In the genomic region with DNA sequence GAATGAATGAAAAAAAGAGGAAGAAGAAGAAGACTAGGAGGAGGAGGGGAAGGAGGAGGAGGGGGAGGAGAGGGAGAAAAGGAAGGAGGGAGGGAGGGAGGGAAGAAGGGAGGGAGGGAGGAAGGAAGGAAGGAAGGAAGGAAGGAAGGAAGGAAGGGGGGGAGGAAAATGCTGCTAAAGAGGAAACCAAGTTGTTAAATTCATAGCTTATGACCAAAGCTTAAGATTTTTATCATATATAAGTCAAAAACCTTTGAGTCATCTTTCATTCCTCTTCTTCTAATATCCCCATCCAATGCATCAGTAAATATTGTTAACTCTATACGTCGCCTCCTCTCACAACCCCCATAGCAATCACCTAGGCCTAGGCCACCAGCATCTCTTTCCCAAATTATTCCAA, we compare ENCODE assay signal across 29 cellular contexts.
"Had no signal": no experiment of that assay in that cellular context is flagged by ENCODE, and none has a peak within 500 bp of the region (broad histone marks: within the 10 kb centered on the region; RNA-seq: fewer than 3 reads in every experiment).

No MANE protein-coding gene starts in this region.

- H3K27me3 ChIP-seq: stomach, suprapubic skin, testis, thyroid gland, tibial artery, tibial nerve, transverse colon, upper lobe of left lung, upper lobe of right lung, uterus, vagina had no signal

- H3K27me3 Mint-ChIP-seq: stimulated activated memory B cell treated with anti-CD40 and anti-IgM and Interleukin-4, amounts not matched to agents 10 μg/mL and 1 μg/mL and 100 μg/mL, for 72 hours; stimulated activated naive B cell treated with anti-CD40 and anti-IgM and Interleukin-4, amounts not matched to agents 10 μg/mL and 1 μg/mL and 100 μg/mL, for 72 hours; stimulated activated naive CD8-positive, alpha-beta T cell treated with anti-CD3 and anti-CD28 coated beads, Interleukin-15, amount 100 ng/mL, for 72 hours; stimulated activated naive CD8-positive, alpha-beta T cell treated with anti-CD3 and anti-CD28 coated beads, Interleukin-15, Interleukin-2, amounts not matched to agents 100 ng/mL and 50 ng/mL, for 24 hours had no signal

- ATAC-seq: stimulated activated effector memory CD8-positive, alpha-beta T cell treated with anti-CD3 and anti-CD28 coated beads, Interleukin-12 subunit alpha, Interleukin-12 subunit beta, amount 100 ng/mL, for 72 hours; stimulated activated memory B cell treated with anti-CD40 and anti-IgM and Interleukin-4, amounts not matched to agents 10 μg/mL and 1 μg/mL and 100 μg/mL, for 72 hours; stimulated activated naive B cell treated with anti-CD40 and anti-IgM and Interleukin-4, amounts not matched to agents 10 μg/mL and 1 μg/mL and 100 μg/mL, for 72 hours; stimulated activated naive CD8-positive, alpha-beta T cell treated with anti-CD3 and anti-CD28 coated beads, Interleukin-15, amount 100 ng/mL, for 72 hours; stimulated activated naive CD8-positive, alpha-beta T cell treated with anti-CD3 and anti-CD28 coated beads, Interleukin-15, Interleukin-2, amounts not matched to agents 100 U/mL and 50 U/mL, for 24 hours; upper lobe of right lung had no signal

- H3K36me3 Mint-ChIP-seq: stimulated activated effector memory CD8-positive, alpha-beta T cell treated with anti-CD3 and anti-CD28 coated beads, Interleukin-12 subunit alpha, Interleukin-12 subunit beta, amount 100 ng/mL, for 72 hours; stimulated activated memory B cell treated with anti-CD40 and anti-IgM and Interleukin-4, amounts not matched to agents 10 μg/mL and 1 μg/mL and 100 μg/mL, for 72 hours; stimulated activated naive B cell treated with anti-CD40 and anti-IgM and Interleukin-4, amounts not matched to agents 10 μg/mL and 1 μg/mL and 100 μg/mL, for 72 hours; type B pancreatic cell had no signal

- H3K9me3 ChIP-seq: stomach, suprapubic skin, testis, thoracic aorta, thyroid gland, tibial artery, tibial nerve, transverse colon, upper lobe of left lung, upper lobe of right lung, uterus, vagina had no signal

- H3K36me3 ChIP-seq: stomach, suprapubic skin, thoracic aorta, thyroid gland, tibial artery, tibial nerve, transverse colon, upper lobe of left lung, upper lobe of right lung, uterus, vagina had no signal

- H3K9me3 Mint-ChIP-seq: stimulated activated effector memory CD8-positive, alpha-beta T cell treated with anti-CD3 and anti-CD28 coated beads, Interleukin-12 subunit alpha, Interleukin-12 subunit beta, amount 100 ng/mL, for 72 hours; stimulated activated memory B cell treated with anti-CD40 and anti-IgM and Interleukin-4, amounts not matched to agents 10 μg/mL and 1 μg/mL and 100 μg/mL, for 72 hours; stimulated activated naive B cell treated with anti-CD40 and anti-IgM and Interleukin-4, amounts not matched to agents 10 μg/mL and 1 μg/mL and 100 μg/mL, for 72 hours; stimulated activated naive CD8-positive, alpha-beta T cell treated with anti-CD3 and anti-CD28 coated beads, Interleukin-15, amount 100 ng/mL, for 72 hours; stimulated activated naive CD8-positive, alpha-beta T cell treated with anti-CD3 and anti-CD28 coated beads, Interleukin-15, Interleukin-2, amounts not matched to agents 100 ng/mL and 50 ng/mL, for 24 hours; type B pancreatic cell had no signal

- H3K4me1 ChIP-seq: stomach, suprapubic skin, testis, thyroid gland, tibial artery, upper lobe of right lung, uterus, vagina had no signal

- FAIRE-seq: urothelium cell line had no signal

- H3K4me3 ChIP-seq: stomach, suprapubic skin, testis, thoracic aorta, thyroid gland, tibial artery, tibial nerve, transverse colon, upper lobe of left lung, upper lobe of right lung, uterus, vagina had no signal

- H3K27ac ChIP-seq: stomach, suprapubic skin, testis, thoracic aorta, thyroid gland, tibial artery, tibial nerve, transverse colon, upper lobe of left lung, upper lobe of right lung, uterus, vagina had no signal

- DNase-seq: stimulated activated CD4-positive, alpha-beta T cell treated with anti-CD3 and anti-CD28 coated beads, Interleukin-2, amount 100 ng/mL, for 48 hours; stimulated activated CD4-positive, alpha-beta T cell treated with anti-CD3 and anti-CD28 coated beads, Interleukin-4, amount 100 ng/mL, for 1 hour; stimulated activated CD4-positive, alpha-beta T cell treated with anti-CD3 and anti-CD28 coated beads, Interleukin-4, amount 100 ng/mL, for 24 hours; stimulated activated CD4-positive, alpha-beta T cell treated with anti-CD3 and anti-CD28 coated beads, Interleukin-4, amount 100 ng/mL, for 4 hours; stimulated activated CD8-positive, alpha-beta memory T cell treated with anti-CD3 and anti-CD28 coated beads, Interleukin-4, amount 100 ng/mL, for 48 hours; stimulated activated naive B cell treated with anti-CD40 and anti-IgM and Interleukin-4, amounts not matched to agents 10 μg/mL and 1 μg/mL and 100 μg/mL, for 72 hours; stimulated activated naive CD4-positive, alpha-beta T cell; stimulated activated naive CD4-positive, alpha-beta T cell treated with Interleukin-2 at 50 U/mL for 16 hours; stimulated activated naive CD8-positive, alpha-beta T cell treated with anti-CD3 and anti-CD28 coated beads, Interleukin-15, amount 100 ng/mL, for 72 hours; stimulated activated naive CD8-positive, alpha-beta T cell treated with anti-CD3 and anti-CD28 coated beads, Interleukin-15, Interleukin-2, amounts not matched to agents 100 U/mL and 50 U/mL, for 24 hours; stomach; substantia nigra; testis; thyroid gland; tibial artery; transverse colon; trophoblast cell; upper lobe of left lung; upper lobe of right lung; uterus had no signal

- H3K4me1 Mint-ChIP-seq: stimulated activated naive CD8-positive, alpha-beta T cell treated with anti-CD3 and anti-CD28 coated beads, Interleukin-15, amount 100 ng/mL, for 72 hours had no signal

- H3K4me3 Mint-ChIP-seq: stimulated activated effector memory CD8-positive, alpha-beta T cell treated with anti-CD3 and anti-CD28 coated beads, Interleukin-12 subunit alpha, Interleukin-12 subunit beta, amount 100 ng/mL, for 72 hours; stimulated activated memory B cell treated with anti-CD40 and anti-IgM and Interleukin-4, amounts not matched to agents 10 μg/mL and 1 μg/mL and 100 μg/mL, for 72 hours; stimulated activated naive B cell treated with anti-CD40 and anti-IgM and Interleukin-4, amounts not matched to agents 10 μg/mL and 1 μg/mL and 100 μg/mL, for 72 hours; stimulated activated naive CD8-positive, alpha-beta T cell treated with anti-CD3 and anti-CD28 coated beads, Interleukin-15, amount 100 ng/mL, for 72 hours; stimulated activated naive CD8-positive, alpha-beta T cell treated with anti-CD3 and anti-CD28 coated beads, Interleukin-15, Interleukin-2, amounts not matched to agents 100 ng/mL and 50 ng/mL, for 24 hours; type B pancreatic cell had no signal

- H3K27ac Mint-ChIP-seq: stimulated activated effector memory CD8-positive, alpha-beta T cell treated with anti-CD3 and anti-CD28 coated beads, Interleukin-12 subunit alpha, Interleukin-12 subunit beta, amount 100 ng/mL, for 72 hours; stimulated activated memory B cell treated with anti-CD40 and anti-IgM and Interleukin-4, amounts not matched to agents 10 μg/mL and 1 μg/mL and 100 μg/mL, for 72 hours; stimulated activated naive B cell treated with anti-CD40 and anti-IgM and Interleukin-4, amounts not matched to agents 10 μg/mL and 1 μg/mL and 100 μg/mL, for 72 hours; stimulated activated naive CD8-positive, alpha-beta T cell treated with anti-CD3 and anti-CD28 coated beads, Interleukin-15, Interleukin-2, amounts not matched to agents 100 ng/mL and 50 ng/mL, for 24 hours; type B pancreatic cell had no signal
